ENCODE assay signal across 1 cellular context in the genomic region with DNA sequence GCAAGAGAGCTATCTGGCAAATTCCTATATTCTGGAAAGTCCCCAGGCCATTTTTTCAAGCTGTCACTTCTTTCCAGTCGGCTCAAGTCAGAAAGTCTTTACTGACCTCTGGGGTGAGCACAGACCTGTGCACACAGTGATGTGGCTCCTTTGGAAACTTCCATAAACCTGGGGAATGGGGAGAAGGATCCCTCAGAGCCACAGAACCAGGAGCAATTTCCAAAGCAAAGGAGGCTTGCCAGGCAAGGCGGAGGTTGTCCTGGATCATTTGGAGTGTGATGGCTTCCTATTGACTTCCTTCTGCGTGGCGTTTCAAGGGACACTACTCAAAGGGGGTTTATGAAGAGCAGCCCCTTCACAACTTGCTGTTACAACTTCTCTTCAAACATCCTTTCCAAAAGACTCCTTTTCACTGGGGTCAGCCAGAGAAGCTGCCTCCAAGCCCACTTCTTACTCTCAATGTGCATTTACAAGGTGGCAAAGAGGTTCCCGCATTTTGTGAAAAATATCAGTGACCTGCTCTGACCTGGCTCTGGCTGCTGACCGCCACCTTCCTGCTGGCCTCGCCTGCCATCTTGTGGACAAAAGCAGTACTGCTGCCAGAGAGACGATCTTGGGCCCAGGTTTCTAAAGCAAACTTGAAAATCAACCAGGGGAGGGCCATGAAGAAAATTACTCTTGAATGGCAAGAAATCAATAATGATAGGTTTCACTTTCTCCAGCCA.
A peak's percentile ranks its signal among the peaks of the same experiment; 100 is the strongest.
TF ChIP-seq lines count a peak whose summit lies in the region.

No MANE protein-coding gene starts in this region.

TF ChIP-seq in HepG2, 621 proteins besides CTCF, POLR2A, EP300 and RAD21 (continued from another document and continues in another):
- TF ChIP-seq, protein P1, sequence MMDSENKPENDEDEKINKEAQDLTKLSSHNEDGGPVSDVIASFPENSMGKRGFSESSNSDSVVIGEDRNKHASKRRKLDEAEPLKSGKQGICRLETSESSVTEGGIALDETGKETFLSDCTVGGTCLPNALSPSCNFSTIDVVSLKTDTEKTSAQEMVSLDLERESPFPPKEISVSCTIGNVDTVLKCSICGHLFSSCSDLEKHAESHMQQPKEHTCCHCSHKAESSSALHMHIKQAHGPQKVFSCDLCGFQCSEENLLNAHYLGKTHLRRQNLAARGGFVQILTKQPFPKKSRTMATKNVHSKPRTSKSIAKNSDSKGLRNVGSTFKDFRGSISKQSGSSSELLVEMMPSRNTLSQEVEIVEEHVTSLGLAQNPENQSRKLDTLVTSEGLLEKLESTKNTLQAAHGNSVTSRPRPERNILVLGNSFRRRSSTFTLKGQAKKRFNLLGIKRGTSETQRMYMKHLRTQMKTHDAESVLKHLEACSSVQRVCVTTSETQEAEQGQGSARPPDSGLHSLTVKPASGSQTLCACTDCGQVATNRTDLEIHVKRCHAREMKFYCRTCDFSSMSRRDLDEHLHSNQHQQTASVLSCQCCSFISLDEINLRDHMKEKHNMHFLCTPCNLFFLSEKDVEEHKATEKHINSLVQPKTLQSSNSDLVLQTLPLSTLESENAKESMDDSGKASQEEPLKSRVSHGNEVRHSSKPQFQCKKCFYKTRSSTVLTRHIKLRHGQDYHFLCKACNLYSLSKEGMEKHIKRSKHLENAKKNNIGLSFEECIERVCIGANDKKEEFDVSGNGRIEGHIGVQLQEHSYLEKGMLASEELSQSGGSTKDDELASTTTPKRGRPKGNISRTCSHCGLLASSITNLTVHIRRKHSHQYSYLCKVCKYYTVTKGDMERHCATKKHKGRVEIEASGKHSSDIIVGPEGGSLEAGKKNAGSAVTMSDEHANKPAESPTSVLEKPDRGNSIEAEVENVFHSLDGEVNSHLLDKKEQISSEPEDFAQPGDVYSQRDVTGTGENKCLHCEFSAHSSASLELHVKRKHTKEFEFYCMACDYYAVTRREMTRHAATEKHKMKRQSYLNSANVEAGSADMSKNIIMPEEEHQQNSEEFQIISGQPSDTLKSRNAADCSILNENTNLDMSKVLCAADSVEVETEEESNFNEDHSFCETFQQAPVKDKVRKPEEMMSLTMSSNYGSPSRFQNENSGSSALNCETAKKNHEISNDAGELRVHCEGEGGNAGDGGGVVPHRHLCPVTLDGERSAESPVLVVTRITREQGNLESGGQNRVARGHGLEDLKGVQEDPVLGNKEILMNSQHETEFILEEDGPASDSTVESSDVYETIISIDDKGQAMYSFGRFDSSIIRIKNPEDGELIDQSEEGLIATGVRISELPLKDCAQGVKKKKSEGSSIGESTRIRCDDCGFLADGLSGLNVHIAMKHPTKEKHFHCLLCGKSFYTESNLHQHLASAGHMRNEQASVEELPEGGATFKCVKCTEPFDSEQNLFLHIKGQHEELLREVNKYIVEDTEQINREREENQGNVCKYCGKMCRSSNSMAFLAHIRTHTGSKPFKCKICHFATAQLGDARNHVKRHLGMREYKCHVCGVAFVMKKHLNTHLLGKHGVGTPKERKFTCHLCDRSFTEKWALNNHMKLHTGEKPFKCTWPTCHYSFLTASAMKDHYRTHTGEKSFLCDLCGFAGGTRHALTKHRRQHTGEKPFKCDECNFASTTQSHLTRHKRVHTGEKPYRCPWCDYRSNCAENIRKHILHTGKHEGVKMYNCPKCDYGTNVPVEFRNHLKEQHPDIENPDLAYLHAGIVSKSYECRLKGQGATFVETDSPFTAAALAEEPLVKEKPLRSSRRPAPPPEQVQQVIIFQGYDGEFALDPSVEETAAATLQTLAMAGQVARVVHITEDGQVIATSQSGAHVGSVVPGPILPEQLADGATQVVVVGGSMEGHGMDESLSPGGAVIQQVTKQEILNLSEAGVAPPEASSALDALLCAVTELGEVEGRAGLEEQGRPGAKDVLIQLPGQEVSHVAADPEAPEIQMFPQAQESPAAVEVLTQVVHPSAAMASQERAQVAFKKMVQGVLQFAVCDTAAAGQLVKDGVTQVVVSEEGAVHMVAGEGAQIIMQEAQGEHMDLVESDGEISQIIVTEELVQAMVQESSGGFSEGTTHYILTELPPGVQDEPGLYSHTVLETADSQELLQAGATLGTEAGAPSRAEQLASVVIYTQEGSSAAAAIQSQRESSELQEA (CRISPR knock-in tag; IDR thresholded peaks at IDR 0.05; ENCODE audit: not compliant biosample characterization) = no peak
- TF ChIP-seq, protein P2, sequence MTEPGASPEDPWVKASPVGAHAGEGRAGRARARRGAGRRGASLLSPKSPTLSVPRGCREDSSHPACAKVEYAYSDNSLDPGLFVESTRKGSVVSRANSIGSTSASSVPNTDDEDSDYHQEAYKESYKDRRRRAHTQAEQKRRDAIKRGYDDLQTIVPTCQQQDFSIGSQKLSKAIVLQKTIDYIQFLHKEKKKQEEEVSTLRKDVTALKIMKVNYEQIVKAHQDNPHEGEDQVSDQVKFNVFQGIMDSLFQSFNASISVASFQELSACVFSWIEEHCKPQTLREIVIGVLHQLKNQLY (CRISPR knock-in tag; IDR thresholded peaks at IDR 0.05) = no peak
- TF ChIP-seq GATA4 (IDR thresholded peaks at IDR 0.05; ENCODE audit: borderline replicate concordance, low read depth) = no peak
- TF ChIP-seq ZKSCAN1 (IDR thresholded peaks at IDR 0.05; ENCODE audit: low read length) = peak; percentile 52; the same call in 1 of the 2 replicates
- peak; percentile 41; the same call in 1 of the 2 replicates for TF ChIP-seq KDM5B (CRISPR knock-in tag; IDR thresholded peaks at IDR 0.05; ENCODE audit: borderline replicate concordance)
- no peak for TF ChIP-seq THYN1 (CRISPR knock-in tag; IDR thresholded peaks at IDR 0.05; ENCODE audit: borderline replicate concordance, low read depth)
- no peak for TF ChIP-seq ZNF44 (CRISPR knock-in tag; IDR thresholded peaks at IDR 0.05)
- TF ChIP-seq NCOA2 (CRISPR knock-in tag; IDR thresholded peaks at IDR 0.05) = 0 out of 2 replicates have a peak, but pooled peaks have one; percentile 7
- TF ChIP-seq SP5 (CRISPR knock-in tag; IDR thresholded peaks at IDR 0.05; ENCODE audit: borderline replicate concordance, low read depth) = no peak
- TF ChIP-seq GFI1 (CRISPR knock-in tag; IDR thresholded peaks at IDR 0.05; ENCODE audit: borderline replicate concordance) = no peak
- no peak for TF ChIP-seq CEBPG (CRISPR knock-in tag; IDR thresholded peaks at IDR 0.05)
- peak; percentile 63; the same call in 1 of the 2 replicates for TF ChIP-seq RFXAP (CRISPR knock-in tag; IDR thresholded peaks at IDR 0.05; ENCODE audit: borderline replicate concordance)
- TF ChIP-seq SRSF4 (IDR thresholded peaks at IDR 0.05; ENCODE audit: low read depth, low read length, poor library complexity, severe bottlenecking) = no peak
- TF ChIP-seq ELF3 (CRISPR knock-in tag; IDR thresholded peaks at IDR 0.05) = peak; percentile 50
- TF ChIP-seq PHF20 (CRISPR knock-in tag; IDR thresholded peaks at IDR 0.05) = no peak
- peak; percentile 1; the same call in 1 of the 2 replicates for TF ChIP-seq ZNF350 (CRISPR knock-in tag; IDR thresholded peaks at IDR 0.05; ENCODE audit: borderline replicate concordance, low read depth)
- TF ChIP-seq HDAC2 (CRISPR knock-in tag; IDR thresholded peaks at IDR 0.05) = no peak
- TF ChIP-seq, protein P3, sequence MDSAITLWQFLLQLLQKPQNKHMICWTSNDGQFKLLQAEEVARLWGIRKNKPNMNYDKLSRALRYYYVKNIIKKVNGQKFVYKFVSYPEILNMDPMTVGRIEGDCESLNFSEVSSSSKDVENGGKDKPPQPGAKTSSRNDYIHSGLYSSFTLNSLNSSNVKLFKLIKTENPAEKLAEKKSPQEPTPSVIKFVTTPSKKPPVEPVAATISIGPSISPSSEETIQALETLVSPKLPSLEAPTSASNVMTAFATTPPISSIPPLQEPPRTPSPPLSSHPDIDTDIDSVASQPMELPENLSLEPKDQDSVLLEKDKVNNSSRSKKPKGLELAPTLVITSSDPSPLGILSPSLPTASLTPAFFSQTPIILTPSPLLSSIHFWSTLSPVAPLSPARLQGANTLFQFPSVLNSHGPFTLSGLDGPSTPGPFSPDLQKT (CRISPR knock-in tag; IDR thresholded peaks at IDR 0.05; ENCODE audit: borderline replicate concordance) = no peak
- TF ChIP-seq PHB2 (IDR thresholded peaks at IDR 0.05; ENCODE audit: partially characterized antibody) = no peak
- TF ChIP-seq, protein P4, sequence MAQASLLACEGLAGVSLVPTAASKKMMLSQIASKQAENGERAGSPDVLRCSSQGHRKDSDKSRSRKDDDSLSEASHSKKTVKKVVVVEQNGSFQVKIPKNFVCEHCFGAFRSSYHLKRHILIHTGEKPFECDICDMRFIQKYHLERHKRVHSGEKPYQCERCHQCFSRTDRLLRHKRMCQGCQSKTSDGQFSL (CRISPR knock-in tag; IDR thresholded peaks at IDR 0.05) = no peak
- peak; percentile 84; the same call in 1 of the 2 replicates for TF ChIP-seq ZNF430 (CRISPR knock-in tag; IDR thresholded peaks at IDR 0.05)
- 0 out of 2 replicates have a peak, but pooled peaks have one; percentile 19 for TF ChIP-seq NCOA1 (CRISPR knock-in tag; IDR thresholded peaks at IDR 0.05)
- 0 out of 2 replicates have a peak, but pooled peaks have one; percentile 23 for TF ChIP-seq ARNTL (CRISPR knock-in tag; IDR thresholded peaks at IDR 0.05)
- no peak for TF ChIP-seq ATF7 (IDR thresholded peaks at IDR 0.05)
- TF ChIP-seq ATF7 (CRISPR knock-in tag; IDR thresholded peaks at IDR 0.05) = no peak
- TF ChIP-seq, protein P5, sequence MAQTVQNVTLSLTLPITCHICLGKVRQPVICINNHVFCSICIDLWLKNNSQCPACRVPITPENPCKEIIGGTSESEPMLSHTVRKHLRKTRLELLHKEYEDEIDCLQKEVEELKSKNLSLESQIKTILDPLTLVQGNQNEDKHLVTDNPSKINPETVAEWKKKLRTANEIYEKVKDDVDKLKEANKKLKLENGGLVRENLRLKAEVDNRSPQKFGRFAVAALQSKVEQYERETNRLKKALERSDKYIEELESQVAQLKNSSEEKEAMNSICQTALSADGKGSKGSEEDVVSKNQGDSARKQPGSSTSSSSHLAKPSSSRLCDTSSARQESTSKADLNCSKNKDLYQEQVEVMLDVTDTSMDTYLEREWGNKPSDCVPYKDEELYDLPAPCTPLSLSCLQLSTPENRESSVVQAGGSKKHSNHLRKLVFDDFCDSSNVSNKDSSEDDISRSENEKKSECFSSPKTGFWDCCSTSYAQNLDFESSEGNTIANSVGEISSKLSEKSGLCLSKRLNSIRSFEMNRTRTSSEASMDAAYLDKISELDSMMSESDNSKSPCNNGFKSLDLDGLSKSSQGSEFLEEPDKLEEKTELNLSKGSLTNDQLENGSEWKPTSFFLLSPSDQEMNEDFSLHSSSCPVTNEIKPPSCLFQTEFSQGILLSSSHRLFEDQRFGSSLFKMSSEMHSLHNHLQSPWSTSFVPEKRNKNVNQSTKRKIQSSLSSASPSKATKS (CRISPR knock-in tag; IDR thresholded peaks at IDR 0.05) = no peak
- TF ChIP-seq ZNF703 (CRISPR knock-in tag; IDR thresholded peaks at IDR 0.05; ENCODE audit: borderline replicate concordance) = no peak
- TF ChIP-seq ZNF749 (CRISPR knock-in tag; IDR thresholded peaks at IDR 0.05; ENCODE audit: borderline replicate concordance) = no peak
- TF ChIP-seq, protein P6, sequence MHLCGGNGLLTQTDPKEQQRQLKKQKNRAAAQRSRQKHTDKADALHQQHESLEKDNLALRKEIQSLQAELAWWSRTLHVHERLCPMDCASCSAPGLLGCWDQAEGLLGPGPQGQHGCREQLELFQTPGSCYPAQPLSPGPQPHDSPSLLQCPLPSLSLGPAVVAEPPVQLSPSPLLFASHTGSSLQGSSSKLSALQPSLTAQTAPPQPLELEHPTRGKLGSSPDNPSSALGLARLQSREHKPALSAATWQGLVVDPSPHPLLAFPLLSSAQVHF (CRISPR knock-in tag; IDR thresholded peaks at IDR 0.05) = no peak
- no peak for TF ChIP-seq GABPA (IDR thresholded peaks at IDR 0.05; ENCODE audit: low read depth, low read length)
- no peak for TF ChIP-seq GABPA (CRISPR knock-in tag; IDR thresholded peaks at IDR 0.05; ENCODE audit: low read depth)
- TF ChIP-seq SALL2 (CRISPR knock-in tag; IDR thresholded peaks at IDR 0.05) = 0 out of 2 replicates have a peak, but pooled peaks have one; percentile 21
- TF ChIP-seq RARA (CRISPR knock-in tag; IDR thresholded peaks at IDR 0.05) = peak; percentile 50; the same call in 1 of the 2 replicates
- no peak for TF ChIP-seq GTF2F1 (IDR thresholded peaks at IDR 0.05; ENCODE audit: low read length)
- TF ChIP-seq NONO (IDR thresholded peaks at IDR 0.05) = no peak
- no peak for TF ChIP-seq NONO (CRISPR knock-in tag; conservative IDR thresholded peaks at IDR 0.05)
- TF ChIP-seq HCFC1 (IDR thresholded peaks at IDR 0.05; ENCODE audit: low read depth, low read length) = no peak
- TF ChIP-seq NRL (CRISPR knock-in tag; IDR thresholded peaks at IDR 0.05; ENCODE audit: borderline replicate concordance) = no peak; the same call in 1 of the 2 replicates
- TF ChIP-seq, protein P7, sequence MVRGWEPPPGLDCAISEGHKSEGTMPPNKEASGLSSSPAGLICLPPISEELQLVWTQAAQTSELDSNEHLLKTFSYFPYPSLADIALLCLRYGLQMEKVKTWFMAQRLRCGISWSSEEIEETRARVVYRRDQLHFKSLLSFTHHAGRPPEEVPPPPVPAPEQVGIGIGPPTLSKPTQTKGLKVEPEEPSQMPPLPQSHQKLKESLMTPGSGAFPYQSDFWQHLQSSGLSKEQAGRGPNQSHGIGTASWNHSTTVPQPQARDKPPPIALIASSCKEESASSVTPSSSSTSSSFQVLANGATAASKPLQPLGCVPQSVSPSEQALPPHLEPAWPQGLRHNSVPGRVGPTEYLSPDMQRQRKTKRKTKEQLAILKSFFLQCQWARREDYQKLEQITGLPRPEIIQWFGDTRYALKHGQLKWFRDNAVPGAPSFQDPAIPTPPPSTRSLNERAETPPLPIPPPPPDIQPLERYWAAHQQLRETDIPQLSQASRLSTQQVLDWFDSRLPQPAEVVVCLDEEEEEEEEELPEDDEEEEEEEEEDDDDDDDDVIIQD (CRISPR knock-in tag; IDR thresholded peaks at IDR 0.05; ENCODE audit: low read depth) = 0 out of 2 replicates have a peak, but pooled peaks have one; percentile 14
- TF ChIP-seq, protein P8, sequence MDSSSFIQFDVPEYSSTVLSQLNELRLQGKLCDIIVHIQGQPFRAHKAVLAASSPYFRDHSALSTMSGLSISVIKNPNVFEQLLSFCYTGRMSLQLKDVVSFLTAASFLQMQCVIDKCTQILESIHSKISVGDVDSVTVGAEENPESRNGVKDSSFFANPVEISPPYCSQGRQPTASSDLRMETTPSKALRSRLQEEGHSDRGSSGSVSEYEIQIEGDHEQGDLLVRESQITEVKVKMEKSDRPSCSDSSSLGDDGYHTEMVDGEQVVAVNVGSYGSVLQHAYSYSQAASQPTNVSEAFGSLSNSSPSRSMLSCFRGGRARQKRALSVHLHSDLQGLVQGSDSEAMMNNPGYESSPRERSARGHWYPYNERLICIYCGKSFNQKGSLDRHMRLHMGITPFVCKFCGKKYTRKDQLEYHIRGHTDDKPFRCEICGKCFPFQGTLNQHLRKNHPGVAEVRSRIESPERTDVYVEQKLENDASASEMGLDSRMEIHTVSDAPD (CRISPR knock-in tag; IDR thresholded peaks at IDR 0.05) = no peak
- no peak for TF ChIP-seq CHCHD3 (CRISPR knock-in tag; IDR thresholded peaks at IDR 0.05)
- no peak for TF ChIP-seq CENPT (CRISPR knock-in tag; IDR thresholded peaks at IDR 0.05; ENCODE audit: low read depth)
- no peak for TF ChIP-seq PRPF4 (IDR thresholded peaks at IDR 0.05; ENCODE audit: low read depth, low read length, poor library complexity, severe bottlenecking)
- TF ChIP-seq GPN1 (CRISPR knock-in tag; IDR thresholded peaks at IDR 0.05; ENCODE audit: borderline replicate concordance) = no peak
- TF ChIP-seq ONECUT2 (CRISPR knock-in tag; IDR thresholded peaks at IDR 0.05) = 0 out of 2 replicates have a peak, but pooled peaks have one; percentile 34
- peak; percentile 78 for TF ChIP-seq ZSCAN31 (CRISPR knock-in tag; IDR thresholded peaks at IDR 0.05; ENCODE audit: low read depth)
- TF ChIP-seq HNF4G (IDR thresholded peaks at IDR 0.05; ENCODE audit: borderline replicate concordance, low read depth, low read length) = no peak
- TF ChIP-seq HNF4G (CRISPR knock-in tag; IDR thresholded peaks at IDR 0.05; ENCODE audit: borderline replicate concordance, low read depth) = no peak
- TF ChIP-seq YEATS2 (CRISPR knock-in tag; IDR thresholded peaks at IDR 0.05; ENCODE audit: borderline replicate concordance) = peak; percentile 50; the same call in 1 of the 2 replicates
- TF ChIP-seq BRD4 (CRISPR knock-in tag; IDR thresholded peaks at IDR 0.05) = no peak
